Comparison of ENCODE assay signal across 19 cellular contexts in the genomic region with DNA sequence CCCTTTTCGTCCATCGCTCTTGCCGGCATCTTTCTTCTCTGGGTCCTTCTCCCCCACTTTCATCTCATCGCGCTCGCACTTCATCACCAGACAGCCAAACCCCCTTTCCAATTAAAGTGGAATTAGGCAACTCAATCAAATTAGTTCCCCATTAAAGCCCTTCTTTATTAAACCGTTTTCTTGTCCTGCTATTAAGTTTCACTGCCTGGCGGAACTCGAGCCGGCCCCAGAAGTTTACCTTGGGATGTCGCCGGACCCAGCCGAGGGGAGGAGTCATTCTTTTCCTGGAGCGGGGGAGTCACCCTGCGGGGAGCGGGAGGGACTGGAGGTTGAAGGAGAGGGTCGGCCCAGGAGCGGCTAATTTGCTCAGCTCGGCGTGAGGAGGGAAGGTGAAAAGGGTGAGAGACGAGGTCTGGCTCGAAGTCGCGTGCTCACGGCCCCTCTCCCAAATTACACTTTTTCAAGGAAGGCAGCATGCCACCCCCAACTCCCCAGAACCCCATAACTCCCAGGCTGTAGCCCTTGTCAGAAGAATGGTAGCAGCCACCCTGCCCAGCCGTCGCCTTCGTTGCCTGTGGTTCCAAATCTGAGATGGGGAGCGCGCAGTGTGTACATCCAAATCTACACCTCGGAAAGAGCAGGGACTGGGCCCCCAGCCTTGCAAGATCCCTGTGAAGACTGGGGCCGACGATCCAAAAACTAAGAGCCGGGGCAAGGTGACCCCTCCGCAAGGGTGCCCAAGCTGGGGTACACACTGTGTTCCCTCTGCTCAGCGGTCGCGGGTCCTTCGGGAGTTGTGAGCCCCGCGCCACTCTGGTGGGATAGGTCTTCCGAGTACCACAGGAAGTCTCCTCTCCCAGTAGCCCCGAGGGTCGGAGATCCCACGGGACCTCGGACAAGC. TPM values are rescaled to one million over a fixed set of nuclear protein-coding genes. Genes with fewer than 3 reads are reported as not detected.
DNase-seq lines count a peak whose midpoint lies in the region; ATAC-seq and TF ChIP-seq lines count a peak whose summit lies in the region.
"Had no signal": no experiment of that assay in that cellular context is flagged by ENCODE, and none has a peak within 500 bp of the region (broad histone marks: within the 10 kb centered on the region; RNA-seq: fewer than 3 reads in every experiment).

No MANE protein-coding gene starts in this region.

- H3K79me2 ChIP-seq in trophoblast cell (ENCODE audit: control insufficient read depth, insufficient read depth, low read length, poor library complexity) = no peaks in the 10 kb centered on the region

- H3K36me3 ChIP-seq in HUES64 (ENCODE audit: insufficient read depth, low read length) (no peaks in the 10 kb centered on the region), trophoblast cell (ENCODE audit: control insufficient read depth in 1 of 2, insufficient read depth in 2 of 2, low read length in 2 of 2) (no peaks in the 10 kb centered on the region), transverse colon (no peaks in the 10 kb centered on the region)
- H3K36me3 ChIP-seq: adrenal gland, colonic mucosa, spleen, upper lobe of left lung had no signal

- TF ChIP-seq EP300 in transverse colon (IDR thresholded peaks at IDR 0.05; ENCODE audit: low read depth) = no peak

- ATAC-seq in activated CD4-positive, alpha-beta T cell treated with anti-CD3 and anti-CD28 coated beads for 36 hours = no peak
- ATAC-seq: naive thymus-derived CD4-positive, alpha-beta T cell had no signal

- no peak overlapping the region for H2BK12ac ChIP-seq in trophoblast cell (ENCODE audit: low read length)

- H3K4me3 Mint-ChIP-seq in activated CD4-positive, alpha-beta T cell treated with anti-CD3 and anti-CD28 coated beads for 36 hours = no peak overlapping the region

- H3K9me3 ChIP-seq in HUES64 (ENCODE audit: insufficient read depth, low read depth, low read length) = no peaks in the 10 kb centered on the region; the same call in 1 of the 2 replicates
- peaks cover 23% of the 10 kb centered on the region for H3K9me3 ChIP-seq in trophoblast cell (ENCODE audit: insufficient read depth, low read depth, low read length)
- H3K9me3 ChIP-seq in transverse colon = no peaks in the 10 kb centered on the region
- H3K9me3 ChIP-seq: adrenal gland, colonic mucosa had no signal

- no peak for TF ChIP-seq CTCF in transverse colon (IDR thresholded peaks at IDR 0.05)

- no peak for TF ChIP-seq POLR2A in transverse colon (IDR thresholded peaks at IDR 0.05)

- H3K23ac ChIP-seq in trophoblast cell (ENCODE audit: low read length) = no peak overlapping the region

- no peaks in the 10 kb centered on the region for H3K79me1 ChIP-seq in trophoblast cell (ENCODE audit: low read length)

- no peak overlapping the region for H2AK5ac ChIP-seq in trophoblast cell (ENCODE audit: low read length)

- no peak overlapping the region for H2BK120ac ChIP-seq in trophoblast cell (ENCODE audit: insufficient read depth, low read length, poor library complexity)

- H3K4me3 ChIP-seq in HUES64 (ENCODE audit: low read length) = peak overlapping the region; percentile 39
- H3K4me3 ChIP-seq in trophoblast cell (ENCODE audit: low read depth, low read length) = no peak overlapping the region
- no peak overlapping the region for H3K4me3 ChIP-seq in transverse colon
- H3K4me3 ChIP-seq: adrenal gland, colonic mucosa, upper lobe of left lung had no signal

- intact Hi-C loops in activated CD4-positive, alpha-beta T cell treated with anti-CD3 and anti-CD28 coated beads for 36 hours (cut with DNase I, micrococcal nuclease) = loop anchor here in 1 of 2 experiments (1.0 kb wide), 1 partner anchor 10 kb away; no protein-coding TSS in a partner anchor
- intact Hi-C loops in transverse colon (cut with DNase I; ENCODE audit: low total_unique reads) = no loop called here

- WGBS in HUES64 = 1% methylated on average over 46 of the region's 46 CpGs
- no CpG with 5 or more reads among the region's 46 CpGs for WGBS in trophoblast cell (ENCODE audit: extremely low coverage, insufficient coverage, insufficient read length)
- WGBS in transverse colon (ENCODE audit: low coverage in 1 of 2), 2 donors = 15 to 18% methylated on average over 9 to 45 of the region's 46 CpGs

- peak; percentile 14 for DNase-seq in activated CD4-positive, alpha-beta T cell treated with anti-CD3 and anti-CD28 coated beads for 36 hours
- DNase-seq in activated CD4-positive, alpha-beta T cell treated with anti-CD3 and anti-CD28 coated beads, Interleukin-2, amount 50 U/mL, for 4 hours = no peak
- DNase-seq in hepatic stellate cell (ENCODE audit: low spot score) = peak; percentile 30
- no peak for DNase-seq in trophoblast cell
- DNase-seq in transverse colon = no peak
- DNase-seq in foreskin melanocyte = no peak
- DNase-seq in COLO668 (lab: John Stamatoyannopoulos, UW; ENCODE audit: unreplicated experiment) = no peak
- DNase-seq: ACHN; adrenal gland; colonic mucosa; kidney glomerular epithelial cell; naive thymus-derived CD4-positive, alpha-beta T cell; NCI-H1417 treated with DMSO at 0.1 percent for 48 hours; NCI-H526; spleen; T1000 had no signal

- H3K27ac ChIP-seq in HUES64 (ENCODE audit: low read depth, low read length) (no peak overlapping the region), trophoblast cell (ENCODE audit: low read depth, low read length) (no peak overlapping the region), transverse colon (no peak overlapping the region)
- H3K27ac ChIP-seq: adrenal gland, colonic mucosa, spleen, upper lobe of left lung had no signal

- H3K4ac ChIP-seq in trophoblast cell (ENCODE audit: low read depth, low read length) = no peak overlapping the region

- H3K9ac ChIP-seq in HUES64 (ENCODE audit: low read depth, low read length) (no peak overlapping the region), trophoblast cell (ENCODE audit: low read length) (no peak overlapping the region)

- CTCF ChIA-PET in activated CD4-positive, alpha-beta T cell treated with anti-CD3 and anti-CD28 coated beads for 36 hours (lab: Charles Lee) = no interaction called here

- H3K9me3 Mint-ChIP-seq in activated CD4-positive, alpha-beta T cell treated with anti-CD3 and anti-CD28 coated beads for 36 hours (ENCODE audit: low read depth) = no peaks in the 10 kb centered on the region

- H3K18ac ChIP-seq in trophoblast cell (ENCODE audit: low read length) = no peak overlapping the region

- in situ Hi-C loops in transverse colon (cut with MboI; ENCODE audit: low pct_ligation_motif_present in 1 of 4, low pct_unique_long_range_greater_than_20kb in 1 of 4, low sequenced_read_pairs in 3 of 4) = no loop called here

- POLR2A ChIA-PET in activated CD4-positive, alpha-beta T cell treated with anti-CD3 and anti-CD28 coated beads for 36 hours (lab: Charles Lee) = no interaction called here

- no peak overlapping the region for H2BK5ac ChIP-seq in trophoblast cell (ENCODE audit: low read depth, low read length, poor library complexity)

- no peak overlapping the region for H3K14ac ChIP-seq in trophoblast cell (ENCODE audit: low read length)

- peak overlapping the region; percentile 6 for H3K4me2 ChIP-seq in trophoblast cell (ENCODE audit: low read length)

- no peak overlapping the region for H4K8ac ChIP-seq in trophoblast cell (ENCODE audit: low read depth, low read length)

- H3K27ac Mint-ChIP-seq in activated CD4-positive, alpha-beta T cell treated with anti-CD3 and anti-CD28 coated beads for 36 hours = no peak overlapping the region

- H3K4me1 Mint-ChIP-seq in activated CD4-positive, alpha-beta T cell treated with anti-CD3 and anti-CD28 coated beads for 36 hours = peaks cover 24% of the 10 kb centered on the region

- H3K27me3 ChIP-seq in HUES64 (ENCODE audit: insufficient read depth, low read length) = peaks cover 100% of the 10 kb centered on the region
- peaks cover 83% of the 10 kb centered on the region for H3K27me3 ChIP-seq in trophoblast cell (ENCODE audit: insufficient read depth, low read length)
- H3K27me3 ChIP-seq in transverse colon = peaks cover 98% of the 10 kb centered on the region

- no peaks in the 10 kb centered on the region for H3K36me3 Mint-ChIP-seq in activated CD4-positive, alpha-beta T cell treated with anti-CD3 and anti-CD28 coated beads for 36 hours (ENCODE audit: low read depth)

- H4K12ac ChIP-seq in trophoblast cell (ENCODE audit: low read depth, low read length) = no peak overlapping the region

- H3K27me3 Mint-ChIP-seq in activated CD4-positive, alpha-beta T cell treated with anti-CD3 and anti-CD28 coated beads for 36 hours = peaks cover 59% of the 10 kb centered on the region

- no peak overlapping the region for H2AFZ ChIP-seq in trophoblast cell (ENCODE audit: insufficient read depth, low read length, poor library complexity)

- peaks cover 8% of the 10 kb centered on the region; the same call in 1 of the 2 replicates for H3K4me1 ChIP-seq in HUES64 (ENCODE audit: insufficient read depth, low read length)
- peaks cover 4 to 15% of the 10 kb centered on the region in 2 experiments for H3K4me1 ChIP-seq in trophoblast cell (ENCODE audit: control insufficient read depth in 1 of 2, insufficient read depth in 2 of 2, low read length in 2 of 2)
- H3K4me1 ChIP-seq in transverse colon = peaks cover 3 to 49% (median 23%) of the 10 kb centered on the region in 4 donors
- H3K4me1 ChIP-seq: colonic mucosa had no signal

- H4K91ac ChIP-seq in trophoblast cell (ENCODE audit: low read depth, low read length) = no peak overlapping the region

RNA-seq across cellular contexts. Expression of a gene that starts 6.4 kb away (rescaled TPM):
- total RNA-seq in activated CD4-positive, alpha-beta T cell treated with anti-CD3 and anti-CD28 coated beads for 36 hours = not detected
- polyA plus RNA-seq in HUES64 (2013, experiment 1 of 2) = 0.10 TPM
- not detected for polyA plus RNA-seq in HUES64 (2013, experiment 2 of 2)
- polyA plus RNA-seq in trophoblast cell (2013) = 0.03 and 0.06 TPM in 2 replicates
- total RNA-seq in transverse colon = not detected
- total RNA-seq: adrenal gland; colonic mucosa; fibroblast of lung; naive thymus-derived CD4-positive, alpha-beta T cell had no signal
- polyA plus RNA-seq: naive thymus-derived CD4-positive, alpha-beta T cell had no signal

Comparison
In these comparisons a context has a peak if more than half of its experiments do, and no peak if none do; other contexts are left out.
1. DNase-seq: peak in activated CD4-positive, alpha-beta T cell treated with anti-CD3 and anti-CD28 coated beads for 36 hours (single experiment) and hepatic stellate cell (single experiment); none in activated CD4-positive, alpha-beta T cell treated with anti-CD3 and anti-CD28 coated beads, Interleukin-2, amount 50 U/mL, for 4 hours (0 of 2), trophoblast cell (0 of 2), transverse colon (single experiment), foreskin melanocyte (single experiment) and COLO668 (single experiment).